9 cellular contexts compared by ENCODE assay signal in genomic region chr11:134032501-134033091, GRCh38. TPM values are rescaled to one million over a fixed set of nuclear protein-coding genes. Genes with fewer than 3 reads are reported as not detected.
DNase-seq lines count a peak whose midpoint lies in the region; ATAC-seq lines count a peak whose summit lies in the region.
"Had no signal": no experiment of that assay in that cellular context is flagged by ENCODE, and none has a peak within 500 bp of the region (broad histone marks: within the 10 kb centered on the region; RNA-seq: fewer than 3 reads in every experiment).

No MANE protein-coding gene starts in this region.

- H3K27me3 Mint-ChIP-seq in activated naive CD4-positive, alpha-beta T cell treated with anti-CD3 and anti-CD28 coated beads for 36 hours (ENCODE audit: low read depth): no peaks in the 10 kb centered on the region
- peaks cover 17% of the 10 kb centered on the region for H3K27me3 Mint-ChIP-seq in T-helper 2 cell treated with Interferon-gamma antibody and Interleukin-4, amounts not matched to agents 5 μg/mL and 100 μg/mL, for 36 hours (ENCODE audit: low read depth)
- peaks cover 6 to 10% (median 8%) of the 10 kb centered on the region in 3 donors for H3K27me3 Mint-ChIP-seq in immature natural killer cell (ENCODE audit: low read depth in 3 of 3)
- peaks cover 47 to 68% of the 10 kb centered on the region in 2 donors for H3K27me3 Mint-ChIP-seq in stimulated activated naive B cell treated with anti-CD40 and anti-IgM and Interleukin-4, amounts not matched to agents 10 μg/mL and 1 μg/mL and 100 μg/mL, for 72 hours

- H3K27ac ChIP-seq in temporal lobe (ENCODE audit: low read depth, low read length): peak overlapping the region; percentile 92

- H3K36me3 Mint-ChIP-seq in activated naive CD4-positive, alpha-beta T cell treated with anti-CD3 and anti-CD28 coated beads for 36 hours (ENCODE audit: low read depth): no peaks in the 10 kb centered on the region
- H3K36me3 Mint-ChIP-seq in T-helper 2 cell treated with Interferon-gamma antibody and Interleukin-4, amounts not matched to agents 5 μg/mL and 100 μg/mL, for 36 hours (ENCODE audit: low read depth): peaks cover 3% of the 10 kb centered on the region
- H3K36me3 Mint-ChIP-seq in immature natural killer cell: no peaks in the 10 kb centered on the region
- H3K36me3 Mint-ChIP-seq in stimulated activated naive B cell treated with anti-CD40 and anti-IgM and Interleukin-4, amounts not matched to agents 10 μg/mL and 1 μg/mL and 100 μg/mL, for 72 hours: no peaks in the 10 kb centered on the region

- CTCF ChIA-PET in activated naive CD4-positive, alpha-beta T cell treated with anti-CD3 and anti-CD28 coated beads for 36 hours (lab: Charles Lee): interaction anchor here (0.6 to 1.2 kb wide), 2 partner anchors 94 to 108 kb away, joined by 3 to 4 read pairs; no protein-coding TSS in a partner anchor

- peak; percentile 32 for DNase-seq in activated naive CD4-positive, alpha-beta T cell treated with anti-CD3 and anti-CD28 coated beads for 36 hours
- no peak for DNase-seq in activated naive CD4-positive, alpha-beta T cell treated with anti-CD3 and anti-CD28 coated beads, Interleukin-2, amount 50 U/mL, for 16 hours
- DNase-seq in T-helper 2 cell treated with Interferon-gamma antibody and Interleukin-4, amounts not matched to agents 5 μg/mL and 100 μg/mL, for 36 hours (ENCODE audit: low spot score): no peak
- DNase-seq in immature natural killer cell (peak in 1 of 3 donors; percentile 13), ecto neural progenitor cell (ENCODE audit: low spot score) (no peak)
- no peak for DNase-seq in stimulated activated naive B cell treated with anti-CD40 and anti-IgM and Interleukin-4, amounts not matched to agents 10 μg/mL and 1 μg/mL and 100 μg/mL, for 72 hours
- DNase-seq: activated gamma-delta T cell treated with Interleukin-2 at 50 U/mL for 16 hours had no signal

- H3K4me1 Mint-ChIP-seq in activated naive CD4-positive, alpha-beta T cell treated with anti-CD3 and anti-CD28 coated beads for 36 hours (ENCODE audit: low read depth): peaks cover 61% of the 10 kb centered on the region
- H3K4me1 Mint-ChIP-seq in T-helper 2 cell treated with Interferon-gamma antibody and Interleukin-4, amounts not matched to agents 5 μg/mL and 100 μg/mL, for 36 hours (ENCODE audit: low read depth): peaks cover 50% of the 10 kb centered on the region
- H3K4me1 Mint-ChIP-seq in immature natural killer cell: peaks cover 41 to 47% of the 10 kb centered on the region in 2 donors
- H3K4me1 Mint-ChIP-seq in stimulated activated naive B cell treated with anti-CD40 and anti-IgM and Interleukin-4, amounts not matched to agents 10 μg/mL and 1 μg/mL and 100 μg/mL, for 72 hours: peaks cover 15 to 18% of the 10 kb centered on the region in 2 donors

- no peak overlapping the region for H3K4me3 Mint-ChIP-seq in activated naive CD4-positive, alpha-beta T cell treated with anti-CD3 and anti-CD28 coated beads for 36 hours
- H3K4me3 Mint-ChIP-seq in T-helper 2 cell treated with Interferon-gamma antibody and Interleukin-4, amounts not matched to agents 5 μg/mL and 100 μg/mL, for 36 hours: peak overlapping the region; percentile 3
- H3K4me3 Mint-ChIP-seq in immature natural killer cell: peak overlapping the region in 3 of 5 donors; percentile 26 to 51 (median 45)
- no peak overlapping the region for H3K4me3 Mint-ChIP-seq in stimulated activated naive B cell treated with anti-CD40 and anti-IgM and Interleukin-4, amounts not matched to agents 10 μg/mL and 1 μg/mL and 100 μg/mL, for 72 hours

- no peak for ATAC-seq in GM19397 (IDR thresholded peaks at IDR 0.05; ENCODE audit: unreplicated experiment)
- no peak for ATAC-seq in stimulated activated naive B cell treated with anti-CD40 and anti-IgM and Interleukin-4, amounts not matched to agents 10 μg/mL and 1 μg/mL and 100 μg/mL, for 72 hours (replicated peaks)

- intact Hi-C loops in activated naive CD4-positive, alpha-beta T cell treated with anti-CD3 and anti-CD28 coated beads for 36 hours (cut with micrococcal nuclease): no loop called here

- no peaks in the 10 kb centered on the region for H3K9me3 Mint-ChIP-seq in activated naive CD4-positive, alpha-beta T cell treated with anti-CD3 and anti-CD28 coated beads for 36 hours
- no peaks in the 10 kb centered on the region for H3K9me3 Mint-ChIP-seq in T-helper 2 cell treated with Interferon-gamma antibody and Interleukin-4, amounts not matched to agents 5 μg/mL and 100 μg/mL, for 36 hours
- no peaks in the 10 kb centered on the region for H3K9me3 Mint-ChIP-seq in immature natural killer cell
- H3K9me3 Mint-ChIP-seq in stimulated activated naive B cell treated with anti-CD40 and anti-IgM and Interleukin-4, amounts not matched to agents 10 μg/mL and 1 μg/mL and 100 μg/mL, for 72 hours: no peaks in the 10 kb centered on the region

- H3K27ac Mint-ChIP-seq in activated naive CD4-positive, alpha-beta T cell treated with anti-CD3 and anti-CD28 coated beads for 36 hours: no peak overlapping the region
- H3K27ac Mint-ChIP-seq in T-helper 2 cell treated with Interferon-gamma antibody and Interleukin-4, amounts not matched to agents 5 μg/mL and 100 μg/mL, for 36 hours: no peak overlapping the region
- no peak overlapping the region for H3K27ac Mint-ChIP-seq in immature natural killer cell
- no peak overlapping the region for H3K27ac Mint-ChIP-seq in stimulated activated naive B cell treated with anti-CD40 and anti-IgM and Interleukin-4, amounts not matched to agents 10 μg/mL and 1 μg/mL and 100 μg/mL, for 72 hours

RNA-seq across cellular contexts. Expression of gene JAM3, which starts 36.3 kb away (rescaled TPM):
- 1 to 10 TPM; 4.0 to 6.4 TPM for total RNA-seq in activated naive CD4-positive, alpha-beta T cell treated with anti-CD3 and anti-CD28 coated beads for 36 hours
- 1 to 10 TPM in 2 of 3 donors, not detected in 1; 1.6 to 1.9 TPM for polyA plus RNA-seq in immature natural killer cell
- total RNA-seq in temporal lobe: 28.5 TPM

Comparison
In these comparisons a context has a peak if more than half of its experiments do, and no peak if none do; other contexts are left out.
1. H3K4me3 Mint-ChIP-seq: peak in T-helper 2 cell treated with Interferon-gamma antibody and Interleukin-4, amounts not matched to agents 5 μg/mL and 100 μg/mL, for 36 hours (single experiment) and immature natural killer cell (3 of 5); none in activated naive CD4-positive, alpha-beta T cell treated with anti-CD3 and anti-CD28 coated beads for 36 hours (single experiment) and stimulated activated naive B cell treated with anti-CD40 and anti-IgM and Interleukin-4, amounts not matched to agents 10 μg/mL and 1 μg/mL and 100 μg/mL, for 72 hours (0 of 2).